In the genomic region with DNA sequence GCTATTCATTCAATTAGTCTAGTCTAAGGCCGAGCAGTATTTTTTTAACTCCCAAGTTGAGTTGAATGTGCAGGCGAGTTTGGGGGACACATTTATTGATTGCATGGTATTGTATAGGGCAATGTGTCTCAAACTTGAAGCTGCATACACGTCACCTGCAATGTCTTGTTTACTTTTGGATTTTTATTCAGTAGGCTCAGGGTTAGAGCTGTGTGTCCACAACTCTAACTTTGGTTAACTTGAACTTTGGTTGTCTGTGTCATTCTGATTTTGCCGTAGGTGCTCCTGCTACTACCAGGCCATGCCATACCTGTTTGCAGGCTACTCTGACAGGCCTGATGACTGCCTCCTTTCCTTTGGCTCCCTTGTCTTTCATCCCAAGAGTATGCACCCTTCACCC, we compare ENCODE assay signal across 21 cellular contexts.
A peak's percentile ranks its signal among the peaks of the same experiment; 100 is the strongest.
DNase-seq lines count a peak whose midpoint lies in the region; ATAC-seq and TF ChIP-seq lines count a peak whose summit lies in the region.
"Had no signal": no experiment of that assay in that cellular context is flagged by ENCODE, and none has a peak within 500 bp of the region (broad histone marks: within the 10 kb centered on the region; RNA-seq: fewer than 3 reads in every experiment).

No MANE protein-coding gene starts in this region.

- no peaks in the 10 kb centered on the region for H4K20me1 ChIP-seq in GM23338 (replicated peaks; ENCODE audit: insufficient read depth)
- H4K20me1 ChIP-seq: BLaER1 had no signal

- H3K36me3 Mint-ChIP-seq in GM23338 (ENCODE audit: low read depth) (peaks cover 6% of the 10 kb centered on the region; the same call in 2 of the 3 replicates), endodermal cell (ENCODE audit: low read depth) (no peaks in the 10 kb centered on the region), progenitor cell of endocrine pancreas (ENCODE audit: insufficient read depth) (peaks cover 4% of the 10 kb centered on the region)
- H3K36me3 Mint-ChIP-seq in activated T-helper 1 cell treated with anti-CD3 and anti-CD28 coated beads, Interleukin-12 subunit alpha, Interleukin-12 subunit beta, Interleukin-2, Interleukin-4 antibody, amounts not matched to agents 30 ng/mL and 10 ng/mL and 1 ng/mL, durations not matched to agents 14 hours and 24 hours and 36 hours (ENCODE audit: low read depth), result no peaks in the 10 kb centered on the region
- H3K36me3 Mint-ChIP-seq: CD14-positive monocyte; CD4-positive, alpha-beta memory T cell had no signal

- no peak overlapping the region for H2AFZ ChIP-seq in GM23338

- no peak for DNase-seq in GM23338 (ENCODE audit: low spot score)
- no peak for DNase-seq in endodermal cell
- DNase-seq in right lobe of liver, result no peak
- no peak for DNase-seq in progenitor cell of endocrine pancreas (ENCODE audit: low spot score, unreplicated experiment)
- DNase-seq in activated T-helper 1 cell treated with anti-CD3 and anti-CD28 coated beads, Interleukin-12 subunit alpha, Interleukin-12 subunit beta, Interleukin-2, Interleukin-4 antibody, amounts not matched to agents 30 ng/mL and 10 ng/mL and 1 ng/mL, durations not matched to agents 14 hours and 24 hours and 36 hours (ENCODE audit: low spot score), result no peak
- no peak for DNase-seq in dermis blood vessel endothelial cell
- DNase-seq: 8988T; CD4-positive, alpha-beta memory T cell; DMS 273 treated with DMSO at 0.1 percent for 48 hours; DMS53; DND-41; EL; H7; HFFc6; IMR-90 had no signal

- H3K9me3 ChIP-seq in endodermal cell (ENCODE audit: control insufficient read depth, low read length) (peaks cover 37% of the 10 kb centered on the region), right lobe of liver (no peaks in the 10 kb centered on the region)
- H3K9me3 ChIP-seq: BLaER1 had no signal

- H3K27me3 Mint-ChIP-seq in GM23338 (ENCODE audit: insufficient read depth, low read depth, poor library complexity), result no peaks in the 10 kb centered on the region
- no peaks in the 10 kb centered on the region for H3K27me3 Mint-ChIP-seq in endodermal cell (ENCODE audit: insufficient read depth)
- H3K27me3 Mint-ChIP-seq in progenitor cell of endocrine pancreas, result no peaks in the 10 kb centered on the region
- no peaks in the 10 kb centered on the region for H3K27me3 Mint-ChIP-seq in activated T-helper 1 cell treated with anti-CD3 and anti-CD28 coated beads, Interleukin-12 subunit alpha, Interleukin-12 subunit beta, Interleukin-2, Interleukin-4 antibody, amounts not matched to agents 30 ng/mL and 10 ng/mL and 1 ng/mL, durations not matched to agents 14 hours and 24 hours and 36 hours (ENCODE audit: insufficient read depth)
- H3K27me3 Mint-ChIP-seq: CD4-positive, alpha-beta memory T cell had no signal

- H3K9ac ChIP-seq in endodermal cell (ENCODE audit: extremely low read depth, low read length, poor library complexity, severe bottlenecking), result no peak overlapping the region
- H3K9ac ChIP-seq: BLaER1 had no signal

- H3K4me2 ChIP-seq in GM23338, result no peak overlapping the region
- H3K4me2 ChIP-seq: BLaER1 had no signal

- H3K27me3 ChIP-seq in GM23338 (ENCODE audit: insufficient read depth), result no peaks in the 10 kb centered on the region
- no peaks in the 10 kb centered on the region for H3K27me3 ChIP-seq in endodermal cell (ENCODE audit: control insufficient read depth, insufficient read depth, low read length, poor library complexity, severe bottlenecking)
- no peaks in the 10 kb centered on the region for H3K27me3 ChIP-seq in right lobe of liver
- H3K27me3 ChIP-seq: BLaER1 had no signal

- H3K4me1 Mint-ChIP-seq in GM23338 (peaks cover 17% of the 10 kb centered on the region), endodermal cell (peaks cover 16% of the 10 kb centered on the region), progenitor cell of endocrine pancreas (ENCODE audit: low read depth) (peaks cover 15% of the 10 kb centered on the region)
- no peaks in the 10 kb centered on the region for H3K4me1 Mint-ChIP-seq in activated T-helper 1 cell treated with anti-CD3 and anti-CD28 coated beads, Interleukin-12 subunit alpha, Interleukin-12 subunit beta, Interleukin-2, Interleukin-4 antibody, amounts not matched to agents 30 ng/mL and 10 ng/mL and 1 ng/mL, durations not matched to agents 14 hours and 24 hours and 36 hours (ENCODE audit: low read depth)
- H3K4me1 Mint-ChIP-seq: CD14-positive monocyte; CD4-positive, alpha-beta memory T cell had no signal

- TF ChIP-seq POLR2A in right lobe of liver (IDR thresholded peaks at IDR 0.05), result no peak

- H3K36me3 ChIP-seq in GM23338 (ENCODE audit: insufficient read depth) (no peaks in the 10 kb centered on the region), endodermal cell (ENCODE audit: control insufficient read depth, insufficient read depth, low read length) (no peaks in the 10 kb centered on the region), right lobe of liver (no peaks in the 10 kb centered on the region)
- H3K36me3 ChIP-seq: BLaER1 had no signal

- peaks cover 7% of the 10 kb centered on the region; the same call in 2 of the 3 replicates for H3K9me3 Mint-ChIP-seq in GM23338
- peaks cover 22% of the 10 kb centered on the region for H3K9me3 Mint-ChIP-seq in endodermal cell
- peaks cover 10% of the 10 kb centered on the region for H3K9me3 Mint-ChIP-seq in progenitor cell of endocrine pancreas (ENCODE audit: low read depth)
- peaks cover 6% of the 10 kb centered on the region for H3K9me3 Mint-ChIP-seq in activated T-helper 1 cell treated with anti-CD3 and anti-CD28 coated beads, Interleukin-12 subunit alpha, Interleukin-12 subunit beta, Interleukin-2, Interleukin-4 antibody, amounts not matched to agents 30 ng/mL and 10 ng/mL and 1 ng/mL, durations not matched to agents 14 hours and 24 hours and 36 hours
- H3K9me3 Mint-ChIP-seq: HFFc6 had no signal

- H3K9me2 ChIP-seq in GM23338 (ENCODE audit: insufficient read depth), result no peaks in the 10 kb centered on the region

- WGBS in endodermal cell (ENCODE audit: insufficient coverage in 1 of 2, insufficient read length in 1 of 2), 2 experiments, result 92 to 94% methylated on average over 4 of the region's 4 CpGs
- WGBS in right lobe of liver (ENCODE audit: insufficient coverage, low coverage, low lambda C conversion rate, missing lambda C conversion rate), result 60% methylated on average over 4 of the region's 4 CpGs

- H3K27ac Mint-ChIP-seq in GM23338 (peak overlapping the region; percentile 36), endodermal cell (peak overlapping the region; percentile 53), progenitor cell of endocrine pancreas (peak overlapping the region; percentile 78)
- H3K27ac Mint-ChIP-seq in activated T-helper 1 cell treated with anti-CD3 and anti-CD28 coated beads, Interleukin-12 subunit alpha, Interleukin-12 subunit beta, Interleukin-2, Interleukin-4 antibody, amounts not matched to agents 30 ng/mL and 10 ng/mL and 1 ng/mL, durations not matched to agents 14 hours and 24 hours and 36 hours, result no peak overlapping the region
- H3K27ac Mint-ChIP-seq: CD14-positive monocyte; CD4-positive, alpha-beta memory T cell; HFFc6 had no signal

- ATAC-seq in GM23338 (no peak), right lobe of liver (peak; percentile 43 to 96 (median 84)), GM19351 (IDR thresholded peaks at IDR 0.05; ENCODE audit: unreplicated experiment) (no peak)
- ATAC-seq: GM12878, HCT116 had no signal

- peaks cover 7% of the 10 kb centered on the region for H3K4me1 ChIP-seq in GM23338 (ENCODE audit: insufficient read depth)
- H3K4me1 ChIP-seq in endodermal cell (ENCODE audit: control insufficient read depth, insufficient read depth, low read length), result peaks cover 7% of the 10 kb centered on the region
- H3K4me1 ChIP-seq in right lobe of liver, result peaks cover 0 to 8% (median 0%) of the 10 kb centered on the region in 4 donors
- H3K4me1 ChIP-seq: BLaER1 had no signal

- no peaks in the 10 kb centered on the region for H3F3A ChIP-seq in GM23338 (replicated peaks; ENCODE audit: low read depth)

- H3K4me3 ChIP-seq in GM23338, result no peak overlapping the region
- H3K4me3 ChIP-seq in endodermal cell (ENCODE audit: low read length), result no peak overlapping the region
- H3K4me3 ChIP-seq in right lobe of liver, result no peak overlapping the region
- H3K4me3 ChIP-seq: BLaER1, GM12878 had no signal

- H3K79me2 ChIP-seq in GM23338 (replicated peaks; ENCODE audit: insufficient read depth), result no peaks in the 10 kb centered on the region

- TF ChIP-seq CTCF in GM23338 (conservative IDR thresholded peaks at IDR 0.05; ENCODE audit: low read depth in 2 of 2) (no peak), endodermal cell (conservative IDR thresholded peaks at IDR 0.05) (no peak), right lobe of liver (IDR thresholded peaks at IDR 0.05) (no peak), progenitor cell of endocrine pancreas (IDR thresholded peaks at IDR 0.05; ENCODE audit: unreplicated experiment) (no peak)

- intact Hi-C loops in right lobe of liver (cut with DNase I), result no loop called here
- intact Hi-C loops in activated T-helper 1 cell treated with anti-CD3 and anti-CD28 coated beads, Interleukin-12 subunit alpha, Interleukin-12 subunit beta, Interleukin-2, Interleukin-4 antibody, amounts not matched to agents 30 ng/mL and 10 ng/mL and 1 ng/mL, durations not matched to agents 14 hours and 24 hours and 36 hours (cut with micrococcal nuclease), result no loop called here

- no peak overlapping the region for H3K4me3 Mint-ChIP-seq in GM23338
- H3K4me3 Mint-ChIP-seq in endodermal cell, result no peak overlapping the region
- H3K4me3 Mint-ChIP-seq in progenitor cell of endocrine pancreas (ENCODE audit: low read depth), result no peak overlapping the region
- H3K4me3 Mint-ChIP-seq in activated T-helper 1 cell treated with anti-CD3 and anti-CD28 coated beads, Interleukin-12 subunit alpha, Interleukin-12 subunit beta, Interleukin-2, Interleukin-4 antibody, amounts not matched to agents 30 ng/mL and 10 ng/mL and 1 ng/mL, durations not matched to agents 14 hours and 24 hours and 36 hours, result no peak overlapping the region
- H3K4me3 Mint-ChIP-seq: CD14-positive monocyte; CD4-positive, alpha-beta memory T cell; HFFc6 had no signal

- H3K27ac ChIP-seq in GM23338 (ENCODE audit: low read depth), result no peak overlapping the region
- no peak overlapping the region for H3K27ac ChIP-seq in endodermal cell (ENCODE audit: low read depth, low read length)
- H3K27ac ChIP-seq in right lobe of liver, result peak overlapping the region in 1 of 3 donors; percentile 29
- H3K27ac ChIP-seq: BLaER1, HL-60 had no signal

TF ChIP-seq in GM23338, 12 proteins besides CTCF, POLR2A, EP300 and RAD21 (continues in another document):
- TF ChIP-seq ZNF114 (CRISPR knock-in tag; IDR thresholded peaks at IDR 0.05), result no peak
- TF ChIP-seq, protein P1, sequence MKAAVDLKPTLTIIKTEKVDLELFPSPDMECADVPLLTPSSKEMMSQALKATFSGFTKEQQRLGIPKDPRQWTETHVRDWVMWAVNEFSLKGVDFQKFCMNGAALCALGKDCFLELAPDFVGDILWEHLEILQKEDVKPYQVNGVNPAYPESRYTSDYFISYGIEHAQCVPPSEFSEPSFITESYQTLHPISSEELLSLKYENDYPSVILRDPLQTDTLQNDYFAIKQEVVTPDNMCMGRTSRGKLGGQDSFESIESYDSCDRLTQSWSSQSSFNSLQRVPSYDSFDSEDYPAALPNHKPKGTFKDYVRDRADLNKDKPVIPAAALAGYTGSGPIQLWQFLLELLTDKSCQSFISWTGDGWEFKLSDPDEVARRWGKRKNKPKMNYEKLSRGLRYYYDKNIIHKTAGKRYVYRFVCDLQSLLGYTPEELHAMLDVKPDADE (IDR thresholded peaks at IDR 0.05), result no peak
- no peak for TF ChIP-seq POLR2AphosphoS5 (IDR thresholded peaks at IDR 0.05; ENCODE audit: low read depth)

Comparison
In these comparisons a context has a peak if more than half of its experiments do, and no peak if none do; other contexts are left out.
1. ATAC-seq: peak in right lobe of liver (4 of 4); none in GM23338 (single experiment) and GM19351 (single experiment).